ENCODE assay signal across 9 cellular contexts in genomic region chr19:39514840-39515550, GRCh38. TPM values are rescaled to one million over a fixed set of nuclear protein-coding genes. Genes with fewer than 3 reads are reported as not detected.
A peak's percentile ranks its signal among the peaks of the same experiment; 100 is the strongest.
DNase-seq lines count a peak whose midpoint lies in the region; ATAC-seq and TF ChIP-seq lines count a peak whose summit lies in the region.
"Had no signal": no experiment of that assay in that cellular context is flagged by ENCODE, and none has a peak within 500 bp of the region (broad histone marks: within the 10 kb centered on the region; RNA-seq: fewer than 3 reads in every experiment).

TSS of gene SELENOV (plus strand) at chr19:39515139. CDS start at chr19:39515213, 74 bp downstream.

- peak within 1 kb of the TSS; percentile 49 to 80 for H3K4me3 Mint-ChIP-seq in CD14-positive monocyte

- H3K9me2 ChIP-seq in neural cell (ENCODE audit: insufficient read depth, low read length) = no peaks in the 10 kb centered on the region

- no peaks in the 10 kb centered on the region for H3K79me2 ChIP-seq in neural cell (replicated peaks; ENCODE audit: insufficient read depth, low read length)

- H3K36me3 ChIP-seq in colonic mucosa = no peaks in the 10 kb centered on the region
- no peaks in the 10 kb centered on the region for H3K36me3 ChIP-seq in neural cell (ENCODE audit: insufficient read depth, low read length)

- ATAC-seq in GM18520 (IDR thresholded peaks at IDR 0.05; ENCODE audit: unreplicated experiment) (no peak), GM19328 (IDR thresholded peaks at IDR 0.05; ENCODE audit: unreplicated experiment) (no peak)

- no peaks in the 10 kb centered on the region for H3K9me3 ChIP-seq in colonic mucosa
- no peaks in the 10 kb centered on the region for H3K9me3 ChIP-seq in neural cell (ENCODE audit: low read length)

- H3K36me3 Mint-ChIP-seq in CD14-positive monocyte = no peaks in the 10 kb centered on the region

- no peak for TF ChIP-seq RAD21 in neural cell (conservative IDR thresholded peaks at IDR 0.05)

- no peaks in the 10 kb centered on the region for H3F3A ChIP-seq in neural cell (ENCODE audit: insufficient read depth, low read length, poor library complexity, severe bottlenecking)

- H3K4me1 ChIP-seq in colonic mucosa = no peaks in the 10 kb centered on the region

- H3K4me1 Mint-ChIP-seq in CD14-positive monocyte = peaks cover 12% of the 10 kb centered on the region

- H3K4me2 ChIP-seq in neural cell (ENCODE audit: low read length) = no peak within 1 kb of the TSS

- intact Hi-C loops in CD14-positive monocyte (cut with micrococcal nuclease) (no loop called here), colonic mucosa (cut with DNase I) (no loop called here)

- peaks cover 0 to 27% (median 15%) of the 10 kb centered on the region in 7 donors for H3K9me3 Mint-ChIP-seq in CD14-positive monocyte

- H3K27ac ChIP-seq in colonic mucosa = no peak within 1 kb of the TSS
- no peak within 1 kb of the TSS for H3K27ac ChIP-seq in neural cell (ENCODE audit: low read length)

- TF ChIP-seq CTCF in CD14-positive monocyte (IDR thresholded peaks at IDR 0.05) (no peak), colonic mucosa (IDR thresholded peaks at IDR 0.05) (no peak), neural cell (IDR thresholded peaks at IDR 0.05; ENCODE audit: poor library complexity, severe bottlenecking) (peak; percentile 40)

- H3K9ac ChIP-seq in colonic mucosa (ENCODE audit: low read depth in 2 of 2, low read length in 2 of 2) (no peak within 1 kb of the TSS), neural cell (ENCODE audit: low read length) (peak within 1 kb of the TSS; percentile 26)

- peaks cover 71 to 76% (median 72%) of the 10 kb centered on the region in 3 donors for H3K27me3 Mint-ChIP-seq in CD14-positive monocyte (ENCODE audit: low read depth in 3 of 3)

- DNase-seq in CD14-positive monocyte (ENCODE audit: low spot score) (no peak), NCI-H2171 (lab: John Stamatoyannopoulos, UW) (peak; percentile 35), colonic mucosa (no peak), HuH-7 (ENCODE audit: low spot score) (no peak), DMS153 treated with DMSO at 0.1 percent for 48 hours (lab: John Stamatoyannopoulos, UW; ENCODE audit: unreplicated experiment) (no peak)

- no peaks in the 10 kb centered on the region for H4K20me1 ChIP-seq in neural cell (ENCODE audit: insufficient read depth)

- H3K4me3 ChIP-seq in colonic mucosa (peak within 1 kb of the TSS; percentile 2), neural cell (ENCODE audit: low read length) (peak within 1 kb of the TSS; percentile 62)

- H3K27me3 ChIP-seq in colonic mucosa (peaks cover 26% of the 10 kb centered on the region), neural cell (ENCODE audit: insufficient read depth, low read depth, low read length) (peaks cover 39% of the 10 kb centered on the region)

- TF ChIP-seq EP300 in neural cell (conservative IDR thresholded peaks at IDR 0.05; ENCODE audit: poor library complexity, severe bottlenecking) = no peak

- H3K27ac Mint-ChIP-seq in CD14-positive monocyte = no peak within 1 kb of the TSS

- H2AFZ ChIP-seq in neural cell (ENCODE audit: low read depth, low read length) = no peak within 1 kb of the TSS

TF ChIP-seq in neural cell, 6 proteins besides CTCF, POLR2A, EP300 and RAD21:
- TF ChIP-seq TAF1 (IDR thresholded peaks at IDR 0.05; ENCODE audit: low read depth) = no peak

RNA-seq across cellular contexts. Expression of gene SELENOV, which starts in this region (rescaled TPM):
- polyA plus RNA-seq in CD14-positive monocyte (not detected), neural cell (1.3 TPM in 1 of 2 replicates, not detected in the other)
- not detected for total RNA-seq in colonic mucosa
- not detected in 2 replicates for polyA minus RNA-seq in neural cell
- total RNA-seq: renal cortical epithelial cell had no signal
